In the genomic region with DNA sequence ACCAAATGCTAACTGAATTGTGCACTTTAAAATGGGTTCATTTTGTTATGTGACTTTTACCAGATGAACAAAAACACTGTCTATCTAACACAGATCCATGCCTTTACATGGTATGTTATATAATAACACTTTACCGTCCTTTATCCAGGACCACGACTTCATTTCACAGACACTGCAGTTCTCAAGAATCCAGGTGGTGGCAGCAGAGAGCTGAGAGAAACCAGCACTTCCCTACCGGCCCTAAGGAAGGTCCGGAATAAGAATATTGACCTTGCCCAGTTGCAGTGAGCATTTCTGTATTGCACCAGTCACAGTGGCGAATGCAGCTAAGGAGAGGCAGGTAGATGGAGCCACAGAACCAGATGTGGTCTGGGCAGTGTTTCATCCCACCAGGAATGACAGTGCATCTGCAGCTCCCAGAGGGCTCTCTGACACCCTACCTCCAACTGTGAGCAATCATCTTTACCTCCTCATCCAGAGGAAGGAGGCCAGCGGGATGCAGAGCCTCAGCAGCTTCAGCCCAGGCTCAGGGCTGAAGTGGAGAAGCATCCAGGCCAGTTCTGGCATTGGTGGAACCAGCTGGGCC, we compare ENCODE assay signal across 1 cellular context.
A peak's percentile ranks its signal among the peaks of the same experiment; 100 is the strongest.
TF ChIP-seq lines count a peak whose summit lies in the region.

No MANE protein-coding gene starts in this region.

TF ChIP-seq in K562, 482 proteins besides CTCF, POLR2A, EP300 and RAD21:
- 0 out of 2 replicates have a peak, but pooled peaks have one; percentile 12 for TF ChIP-seq TEAD4 (IDR thresholded peaks at IDR 0.05; ENCODE audit: low read length)
- no peak for TF ChIP-seq TEAD4 (CRISPR knock-in tag; IDR thresholded peaks at IDR 0.05; ENCODE audit: borderline replicate concordance)
- TF ChIP-seq RFX5 (IDR thresholded peaks at IDR 0.05; ENCODE audit: low read depth, low read length) = 0 out of 2 replicates have a peak, but pooled peaks have one; percentile 23
- TF ChIP-seq, protein P1, sequence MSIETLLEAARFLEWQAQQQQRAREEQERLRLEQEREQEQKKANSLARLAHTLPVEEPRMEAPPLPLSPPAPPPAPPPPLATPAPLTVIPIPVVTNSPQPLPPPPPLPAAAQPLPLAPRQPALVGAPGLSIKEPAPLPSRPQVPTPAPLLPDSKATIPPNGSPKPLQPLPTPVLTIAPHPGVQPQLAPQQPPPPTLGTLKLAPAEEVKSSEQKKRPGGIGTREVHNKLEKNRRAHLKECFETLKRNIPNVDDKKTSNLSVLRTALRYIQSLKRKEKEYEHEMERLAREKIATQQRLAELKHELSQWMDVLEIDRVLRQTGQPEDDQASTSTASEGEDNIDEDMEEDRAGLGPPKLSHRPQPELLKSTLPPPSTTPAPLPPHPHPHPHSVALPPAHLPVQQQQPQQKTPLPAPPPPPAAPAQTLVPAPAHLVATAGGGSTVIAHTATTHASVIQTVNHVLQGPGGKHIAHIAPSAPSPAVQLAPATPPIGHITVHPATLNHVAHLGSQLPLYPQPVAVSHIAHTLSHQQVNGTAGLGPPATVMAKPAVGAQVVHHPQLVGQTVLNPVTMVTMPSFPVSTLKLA (conservative IDR thresholded peaks at IDR 0.05) = no peak
- TF ChIP-seq RCOR1 (IDR thresholded peaks at IDR 0.05; ENCODE audit: borderline replicate concordance in 1 of 2, low read depth in 2 of 2, low read length in 2 of 2) = no peak
- 0 out of 2 replicates have a peak, but pooled peaks have one; percentile 22 for TF ChIP-seq RB1 (IDR thresholded peaks at IDR 0.05; ENCODE audit: low read depth)
- no peak for TF ChIP-seq RBM25 (IDR thresholded peaks at IDR 0.05; ENCODE audit: low read depth, low read length, severe bottlenecking)
- peak; percentile 77 for TF ChIP-seq SMC3 (conservative IDR thresholded peaks at IDR 0.05; ENCODE audit: insufficient read depth, low read depth, low read length)
- TF ChIP-seq SPI1 (IDR thresholded peaks at IDR 0.05; ENCODE audit: borderline replicate concordance, low read depth, low read length) = peak; percentile 82
- TF ChIP-seq ZNF445 (CRISPR knock-in tag; IDR thresholded peaks at IDR 0.05; ENCODE audit: low read depth) = no peak
- TF ChIP-seq, protein P2, sequence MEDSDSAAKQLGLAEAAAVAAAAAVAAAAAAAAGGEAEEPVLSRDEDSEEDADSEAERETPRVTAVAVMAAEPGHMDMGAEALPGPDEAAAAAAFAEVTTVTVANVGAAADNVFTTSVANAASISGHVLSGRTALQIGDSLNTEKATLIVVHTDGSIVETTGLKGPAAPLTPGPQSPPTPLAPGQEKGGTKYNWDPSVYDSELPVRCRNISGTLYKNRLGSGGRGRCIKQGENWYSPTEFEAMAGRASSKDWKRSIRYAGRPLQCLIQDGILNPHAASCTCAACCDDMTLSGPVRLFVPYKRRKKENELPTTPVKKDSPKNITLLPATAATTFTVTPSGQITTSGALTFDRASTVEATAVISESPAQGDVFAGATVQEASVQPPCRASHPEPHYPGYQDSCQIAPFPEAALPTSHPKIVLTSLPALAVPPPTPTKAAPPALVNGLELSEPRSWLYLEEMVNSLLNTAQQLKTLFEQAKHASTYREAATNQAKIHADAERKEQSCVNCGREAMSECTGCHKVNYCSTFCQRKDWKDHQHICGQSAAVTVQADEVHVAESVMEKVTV (CRISPR knock-in tag; IDR thresholded peaks at IDR 0.05) = peak; percentile 42; the same call in 1 of the 2 replicates
- TF ChIP-seq CEBPG (CRISPR knock-in tag; IDR thresholded peaks at IDR 0.05) = peak; percentile 66
- no peak for TF ChIP-seq CEBPG (tag; conservative IDR thresholded peaks at IDR 0.05 in 1 of 2, IDR thresholded peaks at IDR 0.05 in 1 of 2)
